In the genomic region with DNA sequence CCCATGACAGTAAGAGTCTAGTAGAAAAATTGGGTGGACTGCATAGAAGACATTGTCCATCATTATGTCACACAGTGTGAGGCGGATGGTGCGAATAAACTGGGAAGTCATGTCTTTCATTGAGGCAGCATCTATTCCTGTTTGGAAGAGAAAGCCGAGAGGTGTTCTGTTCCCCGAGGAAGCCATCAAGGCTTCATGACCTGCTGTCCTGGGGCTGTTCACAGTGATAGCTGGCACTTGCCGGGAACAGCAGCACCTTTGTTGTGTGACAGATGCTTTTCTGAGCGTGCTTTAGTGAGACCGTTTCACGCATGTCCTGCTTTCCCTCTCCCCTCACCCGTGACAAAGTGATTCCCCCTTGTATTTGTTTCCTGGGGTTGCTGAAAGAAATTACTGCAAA, we compare ENCODE assay signal across 16 cellular contexts.
"Had no signal": no experiment of that assay in that cellular context is flagged by ENCODE, and none has a peak within 500 bp of the region (broad histone marks: within the 10 kb centered on the region; RNA-seq: fewer than 3 reads in every experiment).

No MANE protein-coding gene starts in this region.

- ATAC-seq: activated T-cell treated with anti-CD3 and anti-CD28 coated beads, Interleukin-2, amount 50 U/mL, for 72 hours; left lobe of liver had no signal

- H3K9me3 Mint-ChIP-seq: activated CD4-positive, alpha-beta memory T cell treated with anti-CD3 and anti-CD28 coated beads for 36 hours; activated T-cell treated with anti-CD3 and anti-CD28 coated beads, Interleukin-2, amount 50 U/mL, for 72 hours; nephron; stimulated activated naive CD8-positive, alpha-beta T cell treated with anti-CD3 and anti-CD28 coated beads, Interleukin-15, Interleukin-2, amounts not matched to agents 100 ng/mL and 50 ng/mL, for 24 hours had no signal

- H3K27ac ChIP-seq: cardiac muscle cell, epithelial cell of prostate, tibial nerve had no signal

- H3K27me3 ChIP-seq: cardiac muscle cell, tibial nerve had no signal

- H3K9me3 ChIP-seq: tibial nerve had no signal

- H3K4me3 Mint-ChIP-seq: activated CD4-positive, alpha-beta memory T cell treated with anti-CD3 and anti-CD28 coated beads for 36 hours; activated naive CD8-positive, alpha-beta T cell; activated T-cell treated with anti-CD3 and anti-CD28 coated beads, Interleukin-2, amount 50 U/mL, for 72 hours; nephron; stimulated activated naive CD8-positive, alpha-beta T cell treated with anti-CD3 and anti-CD28 coated beads, Interleukin-15, Interleukin-2, amounts not matched to agents 100 ng/mL and 50 ng/mL, for 24 hours had no signal

- H3K27me3 Mint-ChIP-seq: activated CD4-positive, alpha-beta memory T cell treated with anti-CD3 and anti-CD28 coated beads for 36 hours; activated naive CD8-positive, alpha-beta T cell; stimulated activated naive CD8-positive, alpha-beta T cell treated with anti-CD3 and anti-CD28 coated beads, Interleukin-15, Interleukin-2, amounts not matched to agents 100 ng/mL and 50 ng/mL, for 24 hours had no signal

- DNase-seq: activated CD4-positive, alpha-beta memory T cell treated with anti-CD3 and anti-CD28 coated beads for 36 hours; activated T-cell treated with anti-CD3 and anti-CD28 coated beads, Interleukin-2, amount 50 U/mL, for 72 hours; amygdala; foreskin fibroblast; hippocampal formation; midbrain; stimulated activated CD4-positive, alpha-beta T cell treated with anti-CD3 and anti-CD28 coated beads, Interleukin-12 subunit alpha, Interleukin-12 subunit beta, amount 100 ng/mL, for 4 hours; stimulated activated CD4-positive, alpha-beta T cell treated with anti-CD3 and anti-CD28 coated beads, Interleukin-1b, Interleukin-23, amount 100 ng/mL, for 48 hours; SW 1271 had no signal

- H3K27ac Mint-ChIP-seq: activated CD4-positive, alpha-beta memory T cell treated with anti-CD3 and anti-CD28 coated beads for 36 hours; activated naive CD8-positive, alpha-beta T cell; activated T-cell treated with anti-CD3 and anti-CD28 coated beads, Interleukin-2, amount 50 U/mL, for 72 hours; nephron; stimulated activated naive CD8-positive, alpha-beta T cell treated with anti-CD3 and anti-CD28 coated beads, Interleukin-15, Interleukin-2, amounts not matched to agents 100 ng/mL and 50 ng/mL, for 24 hours had no signal
